In genomic region chr2:161391737-161392506, GRCh38 we compare ENCODE assay signal across 30 cellular contexts. TPM values are rescaled to one million over a fixed set of nuclear protein-coding genes. Genes with fewer than 3 reads are reported as not detected.
"Had no signal": no experiment of that assay in that cellular context is flagged by ENCODE, and none has a peak within 500 bp of the region (broad histone marks: within the 10 kb centered on the region; RNA-seq: fewer than 3 reads in every experiment).

No MANE protein-coding gene starts in this region.

- H3K4me2 ChIP-seq: neural progenitor cell, smooth muscle cell had no signal

- H3K79me2 ChIP-seq: parathyroid adenoma had no signal

- H3K9ac ChIP-seq: neural progenitor cell, parathyroid adenoma had no signal

- H3K27me3 ChIP-seq: brain microvascular endothelial cell, heart right ventricle, left lung, neural progenitor cell, suprapubic skin, tibial artery, upper lobe of right lung had no signal

- ATAC-seq: activated T-cell treated with anti-CD3 and anti-CD28 coated beads, Interleukin-2, amount 50 U/mL, for 4 hours; activated T-helper 17 cell treated with anti-CD3 and anti-CD28 coated beads, Interleukin-2, amount 50 U/mL, for 72 hours; effector memory CD8-positive, alpha-beta T cell; esophagus mucosa; heart right ventricle; left lung; lower lobe of right lung; natural killer cell; psoas muscle; upper lobe of right lung had no signal

- H3K4me1 ChIP-seq: heart right ventricle, left lung, lower lobe of right lung, neural progenitor cell, parathyroid adenoma, psoas muscle, suprapubic skin, upper lobe of right lung had no signal

- DNase-seq: activated CD4-positive, alpha-beta memory T cell treated with anti-CD3 and anti-CD28 coated beads, Interleukin-2, amount 10 ng/mL, durations not matched to agents 7 days and 5 days; activated CD4-positive, alpha-beta T cell treated with anti-CD3 and anti-CD28 coated beads for 1 hour; activated CD4-positive, alpha-beta T cell treated with anti-CD3 and anti-CD28 coated beads, Interleukin-2, amount 10 ng/mL, durations not matched to agents 7 days and 5 days; activated gamma-delta T cell treated with Interleukin-2 at 50 U/mL for 16 hours; activated naive CD4-positive, alpha-beta T cell treated with anti-CD3 and anti-CD28 coated beads, Interleukin-2, amount 50 U/mL, for 16 hours; activated T-cell treated with anti-CD3 and anti-CD28 coated beads, Interleukin-2, amount 50 U/mL, for 4 hours; amniotic stem cell; brain microvascular endothelial cell; cortex of kidney; effector memory CD8-positive, alpha-beta T cell; foreskin fibroblast; heart right ventricle; left lung; lower lobe of right lung; mesenchymal stem cell; natural killer cell; occipital lobe; psoas muscle; stimulated activated CD4-positive, alpha-beta T cell treated with anti-CD3 and anti-CD28 coated beads, Interleukin-1b, Interleukin-23, amount 100 ng/mL, for 48 hours; stimulated activated naive CD4-positive, alpha-beta T cell; tibial artery; upper lobe of right lung had no signal

- H3K27ac ChIP-seq: brain microvascular endothelial cell, heart right ventricle, left lung, lower lobe of right lung, neural progenitor cell, parathyroid adenoma, psoas muscle, suprapubic skin, tibial artery, upper lobe of right lung had no signal

- FAIRE-seq: astrocyte, endothelial cell of umbilical vein had no signal

- H3K4me3 ChIP-seq: heart right ventricle, left lung, lower lobe of right lung, neural progenitor cell, psoas muscle, smooth muscle cell, suprapubic skin, tibial artery, upper lobe of right lung had no signal

RNA-seq across cellular contexts. Expression of gene TBR1, which starts 24.2 kb away (rescaled TPM):
- polyA plus RNA-seq: heart right ventricle, smooth muscle cell had no signal
